ENCODE assay signal across 8 cellular contexts in genomic region chr17:45705123-45706009, GRCh38.
A peak's percentile ranks its signal among the peaks of the same experiment; 100 is the strongest.
DNase-seq lines count a peak whose midpoint lies in the region; ATAC-seq and TF ChIP-seq lines count a peak whose summit lies in the region.

No MANE protein-coding gene starts in this region.

- no peaks in the 10 kb centered on the region for H3K36me3 Mint-ChIP-seq in nephron progenitor cell (ENCODE audit: low read depth)

- POLR2A ChIA-PET in SK-N-SH (lab: Yijun Ruan, JAX), result no interaction called here

- H4K20me1 ChIP-seq in SK-N-SH (ENCODE audit: insufficient read depth), result no peaks in the 10 kb centered on the region

- no peaks in the 10 kb centered on the region for H3K79me2 ChIP-seq in SK-N-SH (ENCODE audit: insufficient read depth)

- H3K4me1 ChIP-seq in SK-N-SH (ENCODE audit: control insufficient read depth in 1 of 2, insufficient read depth in 2 of 2, low read depth in 1 of 2, low read length in 1 of 2), result no peaks in the 10 kb centered on the region
- no peaks in the 10 kb centered on the region for H3K4me1 ChIP-seq in Peyer's patch

- H3K27ac ChIP-seq in SK-N-SH (ENCODE audit: low read depth in 2 of 2, low read length in 1 of 2) (no peak overlapping the region), Peyer's patch (no peak overlapping the region)

- H3K9me3 ChIP-seq in SK-N-SH (no peaks in the 10 kb centered on the region), Peyer's patch (no peaks in the 10 kb centered on the region)

- TF ChIP-seq RAD21 in SK-N-SH (IDR thresholded peaks at IDR 0.05; ENCODE audit: low read length), result no peak

- H3K9me3 Mint-ChIP-seq in nephron progenitor cell, result no peaks in the 10 kb centered on the region

- H3K27me3 Mint-ChIP-seq in nephron progenitor cell (ENCODE audit: low read depth, poor library complexity), result peaks cover 62% of the 10 kb centered on the region

- TF ChIP-seq POLR2A in Peyer's patch (IDR thresholded peaks at IDR 0.05), result no peak

- H3K27me3 ChIP-seq in SK-N-SH (ENCODE audit: insufficient read depth), result peaks cover 9% of the 10 kb centered on the region; the same call in 1 of the 2 replicates
- no peaks in the 10 kb centered on the region for H3K27me3 ChIP-seq in Peyer's patch

- H3K4me2 ChIP-seq in SK-N-SH, result no peak overlapping the region

- no peak overlapping the region for H3K4me3 ChIP-seq in SK-N-SH (ENCODE audit: low read depth in 2 of 2, low read length in 1 of 2)
- no peak overlapping the region for H3K4me3 ChIP-seq in choroid plexus epithelial cell (ENCODE audit: low read depth, low read length)
- no peak overlapping the region for H3K4me3 ChIP-seq in Peyer's patch

- H3K27ac Mint-ChIP-seq in nephron progenitor cell, result no peak overlapping the region

- CTCF ChIA-PET in SK-N-SH (lab: Yijun Ruan, JAX), result interaction anchor here (1.2 to 2.2 kb wide), 3 partner anchors 15 to 127 kb away, joined by 3 to 8 read pairs (median 6); no protein-coding TSS in a partner anchor

- H2AFZ ChIP-seq in SK-N-SH (ENCODE audit: low read depth), result no peak overlapping the region

- H3K9me2 ChIP-seq in SK-N-SH, result no peaks in the 10 kb centered on the region

- 36% methylated on average over 5 of the region's 5 CpGs for WGBS in SK-N-SH (ENCODE audit: low lambda C conversion rate)

- no peaks in the 10 kb centered on the region for H3K4me1 Mint-ChIP-seq in nephron progenitor cell

- TF ChIP-seq EP300 in SK-N-SH (IDR thresholded peaks at IDR 0.05; ENCODE audit: borderline replicate concordance in 1 of 2, low read depth in 1 of 2, low read length in 1 of 2), result no peak

- H3F3A ChIP-seq in SK-N-SH (replicated peaks; ENCODE audit: insufficient read depth), result no peaks in the 10 kb centered on the region

- no peak overlapping the region for H3K4me3 Mint-ChIP-seq in nephron progenitor cell

- ATAC-seq in SK-N-SH treated with all-trans-retinoic acid at 6 μM for 48 hours, result no peak

- H3K36me3 ChIP-seq in SK-N-SH (replicated peaks in 1 of 2; ENCODE audit: control insufficient read depth in 1 of 2, insufficient read depth in 2 of 2, low read length in 1 of 2) (no peaks in the 10 kb centered on the region), Peyer's patch (no peaks in the 10 kb centered on the region)

- DNase-seq in SK-N-SH (no peak), LHCN-M2 (ENCODE audit: low read depth) (peak; percentile 22), choroid plexus epithelial cell (ENCODE audit: low read depth) (peak; percentile 3), putamen (ENCODE audit: low spot score) (peak; percentile 33), Peyer's patch (no peak), nephron progenitor cell (no peak), NCI-H2081 treated with DMSO at 0.1 percent for 48 hours (lab: John Stamatoyannopoulos, UW) (no peak)

- TF ChIP-seq CTCF in SK-N-SH (IDR thresholded peaks at IDR 0.05) (no peak), choroid plexus epithelial cell (conservative IDR thresholded peaks at IDR 0.05; ENCODE audit: low read depth, low read length) (no peak), Peyer's patch (IDR thresholded peaks at IDR 0.05) (no peak), nephron progenitor cell (IDR thresholded peaks at IDR 0.05) (no peak)

- no peak overlapping the region for H3K9ac ChIP-seq in SK-N-SH

TF ChIP-seq in SK-N-SH, 30 proteins besides CTCF, POLR2A, EP300 and RAD21:
- peak; percentile 21; the same call in 1 of the 2 replicates for TF ChIP-seq FOSL2 (IDR thresholded peaks at IDR 0.05; ENCODE audit: borderline replicate concordance, low read depth)
- no peak for TF ChIP-seq YY1 (IDR thresholded peaks at IDR 0.05; ENCODE audit: low read depth)
- no peak for TF ChIP-seq RFX5 (IDR thresholded peaks at IDR 0.05; ENCODE audit: low read length)
- TF ChIP-seq IRF3 (IDR thresholded peaks at IDR 0.05; ENCODE audit: low read depth, low read length), result no peak

TF ChIP-seq in SK-N-SH treated with all-trans-retinoic acid at 6 μM for 48 hours, 23 proteins besides CTCF, POLR2A, EP300 and RAD21:
- TF ChIP-seq GLIS3 (CRISPR knock-in tag; IDR thresholded peaks at IDR 0.05) (no peak), ZC3H10 (CRISPR knock-in tag; IDR thresholded peaks at IDR 0.05) (no peak), ARNTL (CRISPR knock-in tag; IDR thresholded peaks at IDR 0.05; ENCODE audit: borderline replicate concordance, low read depth) (no peak), ZNF565 (CRISPR knock-in tag; conservative IDR thresholded peaks at IDR 0.05; ENCODE audit: low read depth) (no peak), ZNF8 (CRISPR knock-in tag; IDR thresholded peaks at IDR 0.05) (no peak), TOX (CRISPR knock-in tag; IDR thresholded peaks at IDR 0.05; ENCODE audit: borderline replicate concordance) (no peak), CREB5 (CRISPR knock-in tag; IDR thresholded peaks at IDR 0.05; ENCODE audit: low read depth) (no peak), PPARA (CRISPR knock-in tag; IDR thresholded peaks at IDR 0.05; ENCODE audit: borderline replicate concordance) (no peak), PATZ1 (CRISPR knock-in tag; IDR thresholded peaks at IDR 0.05; ENCODE audit: borderline replicate concordance) (no peak), SNAI2 (CRISPR knock-in tag; IDR thresholded peaks at IDR 0.05) (no peak), ZFP30 (CRISPR knock-in tag; IDR thresholded peaks at IDR 0.05) (no peak), OSR1 (CRISPR knock-in tag; IDR thresholded peaks at IDR 0.05) (no peak), ESRRG (CRISPR knock-in tag; IDR thresholded peaks at IDR 0.05) (no peak), BACH2 (CRISPR knock-in tag; IDR thresholded peaks at IDR 0.05; ENCODE audit: borderline replicate concordance) (no peak), TCF4 (CRISPR knock-in tag; IDR thresholded peaks at IDR 0.05; ENCODE audit: borderline replicate concordance) (no peak), RARB (CRISPR knock-in tag; IDR thresholded peaks at IDR 0.05) (no peak), POU6F1 (CRISPR knock-in tag; IDR thresholded peaks at IDR 0.05; ENCODE audit: borderline replicate concordance, low read depth) (no peak), CSDC2 (CRISPR knock-in tag; IDR thresholded peaks at IDR 0.05) (no peak)

Comparison
In these comparisons a context has a peak if more than half of its experiments do, and no peak if none do; other contexts are left out.
1. DNase-seq: peak in LHCN-M2 (single experiment), choroid plexus epithelial cell (single experiment) and putamen (single experiment); none in SK-N-SH (single experiment), Peyer's patch (0 of 3), nephron progenitor cell (single experiment) and NCI-H2081 treated with DMSO at 0.1 percent for 48 hours (single experiment).